4 cellular contexts compared by ENCODE assay signal in genomic region chr12:49280545-49280944, GRCh38. TPM values are rescaled to one million over a fixed set of nuclear protein-coding genes. Genes with fewer than 3 reads are reported as not detected.
"Had no signal": no experiment of that assay in that cellular context is flagged by ENCODE, and none has a peak within 500 bp of the region (broad histone marks: within the 10 kb centered on the region; RNA-seq: fewer than 3 reads in every experiment).

No MANE protein-coding gene starts in this region.

RNA-seq across cellular contexts. Expression of gene PRPH, which starts 14.4 kb away (rescaled TPM):
- total RNA-seq: HepG2, HFFc6 had no signal
- polyA plus RNA-seq: IgD-negative memory B cell had no signal

RNA-seq across cellular contexts. Expression of gene TROAP, which starts 42.5 kb away (rescaled TPM):
- polyA plus RNA-seq: IgD-negative memory B cell had no signal

RNA-seq across cellular contexts. Expression of gene C1QL4, which starts 56.4 kb away (rescaled TPM):
- total RNA-seq: GM23338, HepG2 had no signal
- polyA plus RNA-seq: GM23338, IgD-negative memory B cell had no signal
